ENCODE assay signal across 22 cellular contexts in the genomic region with DNA sequence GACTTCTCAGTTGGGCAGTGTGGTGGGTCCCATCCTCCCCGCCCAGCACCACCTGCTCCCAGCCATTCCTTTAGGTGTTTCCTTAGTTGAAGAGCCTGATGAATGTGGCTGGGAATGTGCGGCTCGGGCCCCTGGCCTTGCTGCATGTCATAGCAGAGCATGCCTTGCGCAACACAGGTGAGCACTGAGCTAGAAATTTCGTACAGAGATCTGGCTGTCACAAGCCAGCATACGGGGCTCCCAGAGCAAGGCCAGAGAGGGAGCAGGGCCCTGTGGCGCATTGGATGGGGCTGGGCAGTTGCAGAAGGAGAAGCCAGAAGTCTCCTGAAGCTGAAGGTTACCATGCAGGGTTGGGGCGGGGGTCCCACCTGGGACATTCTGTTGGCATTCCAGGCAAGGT.
DNase-seq lines count a peak whose midpoint lies in the region; ATAC-seq and TF ChIP-seq lines count a peak whose summit lies in the region.
"Had no signal": no experiment of that assay in that cellular context is flagged by ENCODE, and none has a peak within 500 bp of the region (broad histone marks: within the 10 kb centered on the region; RNA-seq: fewer than 3 reads in every experiment).

No MANE protein-coding gene starts in this region.

- peak overlapping the region; percentile 91 for H3K27ac Mint-ChIP-seq in nephron progenitor cell
- H3K27ac Mint-ChIP-seq: activated CD4-positive, alpha-beta memory T cell treated with anti-CD3 and anti-CD28 coated beads for 36 hours; activated naive CD4-positive, alpha-beta T cell treated with anti-CD3 and anti-CD28 coated beads, Interleukin-2, amount 10 ng/mL, durations not matched to agents 7 days and 5 days; effector memory CD8-positive, alpha-beta T cell had no signal

- TF ChIP-seq CTCF in RWPE1 (conservative IDR thresholded peaks at IDR 0.05; ENCODE audit: low read depth) (no peak), nephron progenitor cell (IDR thresholded peaks at IDR 0.05) (no peak)

- no peak for ATAC-seq in HG03354 (IDR thresholded peaks at IDR 0.05; ENCODE audit: poor library complexity, severe bottlenecking, unreplicated experiment)
- ATAC-seq: effector memory CD8-positive, alpha-beta T cell; heart left ventricle; naive thymus-derived CD8-positive, alpha-beta T cell had no signal

- H3K27ac ChIP-seq in RWPE1 (peak overlapping the region; percentile 82), esophagus (ENCODE audit: low read depth in 2 of 2, low read length in 1 of 2) (peak overlapping the region; percentile 79 to 98)
- H3K27ac ChIP-seq: GM23248, parathyroid adenoma had no signal

- H3K27me3 ChIP-seq in esophagus (ENCODE audit: control insufficient read depth in 1 of 2, insufficient read depth in 2 of 2, low read length in 2 of 2) = no peaks in the 10 kb centered on the region
- H3K27me3 ChIP-seq: heart left ventricle had no signal

- H3K36me3 Mint-ChIP-seq in nephron progenitor cell (ENCODE audit: low read depth) = peaks cover 73% of the 10 kb centered on the region
- H3K36me3 Mint-ChIP-seq: activated CD4-positive, alpha-beta memory T cell treated with anti-CD3 and anti-CD28 coated beads for 36 hours; activated naive CD4-positive, alpha-beta T cell treated with anti-CD3 and anti-CD28 coated beads, Interleukin-2, amount 10 ng/mL, durations not matched to agents 7 days and 5 days; immature natural killer cell; naive thymus-derived CD8-positive, alpha-beta T cell had no signal

- H3K27me3 Mint-ChIP-seq in nephron progenitor cell (ENCODE audit: low read depth, poor library complexity) = no peaks in the 10 kb centered on the region
- H3K27me3 Mint-ChIP-seq: activated naive CD4-positive, alpha-beta T cell treated with anti-CD3 and anti-CD28 coated beads, Interleukin-2, amount 10 ng/mL, durations not matched to agents 7 days and 5 days; naive thymus-derived CD8-positive, alpha-beta T cell had no signal

- no peaks in the 10 kb centered on the region for H3K9me3 Mint-ChIP-seq in nephron progenitor cell
- H3K9me3 Mint-ChIP-seq: activated CD4-positive, alpha-beta memory T cell treated with anti-CD3 and anti-CD28 coated beads for 36 hours; activated naive CD4-positive, alpha-beta T cell treated with anti-CD3 and anti-CD28 coated beads, Interleukin-2, amount 10 ng/mL, durations not matched to agents 7 days and 5 days; effector memory CD8-positive, alpha-beta T cell; immature natural killer cell; naive thymus-derived CD8-positive, alpha-beta T cell had no signal

- POLR2A ChIA-PET in RWPE1 (lab: Yijun Ruan, JAX; ENCODE audit: low non-redundant PET) = no interaction called here

- CTCF ChIA-PET in RWPE1 (lab: Yijun Ruan, JAX) = interaction anchor here (0.5 to 0.7 kb wide), 4 partner anchors 12 to 253 kb away, joined by 3 to 5 read pairs (median 4); no protein-coding TSS in a partner anchor

- H3K4me3 ChIP-seq in esophagus (ENCODE audit: low read depth in 1 of 2, low read length in 2 of 2) = no peak overlapping the region
- H3K4me3 ChIP-seq: GM23248, heart left ventricle had no signal

- H3K4me1 ChIP-seq in esophagus (ENCODE audit: control insufficient read depth in 2 of 2, insufficient read depth in 2 of 2, low read length in 1 of 2) = peaks cover 5 to 12% of the 10 kb centered on the region in 2 donors
- H3K4me1 ChIP-seq: parathyroid adenoma had no signal

- DNase-seq in RWPE1 (ENCODE audit: low spot score) (peak; percentile 73), nephron progenitor cell (no peak), ureter (ENCODE audit: low spot score) (peak; percentile 61), NCI-H82 (lab: John Stamatoyannopoulos, UW) (no peak)
- no peak for DNase-seq in stimulated activated CD4-positive, alpha-beta T cell treated with anti-CD3 and anti-CD28 coated beads, Interleukin-4, amount 100 ng/mL, for 24 hours
- DNase-seq: activated CD4-positive, alpha-beta memory T cell treated with anti-CD3 and anti-CD28 coated beads for 36 hours; activated T-cell treated with anti-CD3 and anti-CD28 coated beads, Interleukin-2, amount 50 U/mL, for 1 hour; aorta; effector memory CD8-positive, alpha-beta T cell; GM23248; heart left ventricle; immature natural killer cell; naive thymus-derived CD8-positive, alpha-beta T cell; NCI-H1417 treated with DMSO at 0.1 percent for 48 hours; NCI-H526; SHP77 treated with DMSO at 0.1 percent for 48 hours; stimulated activated CD8-positive, alpha-beta memory T cell treated with anti-CD3 and anti-CD28 coated beads, Interleukin-4, amount 100 ng/mL, for 48 hours; T-helper 1 cell had no signal

- H3K4me1 Mint-ChIP-seq in nephron progenitor cell = peaks cover 37% of the 10 kb centered on the region

- H3K4me3 Mint-ChIP-seq in nephron progenitor cell = no peak overlapping the region
- H3K4me3 Mint-ChIP-seq: activated CD4-positive, alpha-beta memory T cell treated with anti-CD3 and anti-CD28 coated beads for 36 hours; activated naive CD4-positive, alpha-beta T cell treated with anti-CD3 and anti-CD28 coated beads, Interleukin-2, amount 10 ng/mL, durations not matched to agents 7 days and 5 days; effector memory CD8-positive, alpha-beta T cell; immature natural killer cell; naive thymus-derived CD8-positive, alpha-beta T cell had no signal

- WGBS in esophagus, 2 donors = 58 to 59% methylated on average over 8 of the region's 8 CpGs

- H3K36me3 ChIP-seq in esophagus (ENCODE audit: control insufficient read depth in 2 of 2, insufficient read depth in 2 of 2, low read length in 1 of 2) = peaks cover 0 to 3% of the 10 kb centered on the region in 2 donors

- H3K9me3 ChIP-seq in esophagus (ENCODE audit: control insufficient read depth in 2 of 2, insufficient read depth in 1 of 2, low read depth in 1 of 2, low read length in 1 of 2) = no peaks in the 10 kb centered on the region
- H3K9me3 ChIP-seq: heart left ventricle had no signal

Comparison
In these comparisons a context has a peak if more than half of its experiments do, and no peak if none do; other contexts are left out.
1. DNase-seq: peak in RWPE1 (single experiment) and ureter (single experiment); none in nephron progenitor cell (single experiment), stimulated activated CD4-positive, alpha-beta T cell treated with anti-CD3 and anti-CD28 coated beads, Interleukin-4, amount 100 ng/mL, for 24 hours (single experiment) and NCI-H82 (single experiment).